8 cellular contexts compared by ENCODE assay signal in genomic region chr2:23941644-23942043, GRCh38. TPM values are rescaled to one million over a fixed set of nuclear protein-coding genes. Genes with fewer than 3 reads are reported as not detected.
A peak's percentile ranks its signal among the peaks of the same experiment; 100 is the strongest.
DNase-seq lines count a peak whose midpoint lies in the region; ATAC-seq and TF ChIP-seq lines count a peak whose summit lies in the region.

No MANE protein-coding gene starts in this region.

- TF ChIP-seq RAD21 in neural cell (conservative IDR thresholded peaks at IDR 0.05): no peak

- peak overlapping the region; percentile 61 for H3K4me2 ChIP-seq in neural cell (ENCODE audit: low read length)

- H3K27ac ChIP-seq in CD4-positive, CD25-positive, alpha-beta regulatory T cell (ENCODE audit: insufficient read depth, low read length, poor library complexity, severe bottlenecking): no peak overlapping the region
- H3K27ac ChIP-seq in dorsolateral prefrontal cortex (peak overlapping the region in 11 of 59 donors; percentile 39 to 93 (median 85)), neural cell (ENCODE audit: low read length) (no peak overlapping the region)

- TF ChIP-seq CTCF in NB4 (IDR thresholded peaks at IDR 0.05; ENCODE audit: low read depth, low read length): no peak
- TF ChIP-seq CTCF in dorsolateral prefrontal cortex (IDR thresholded peaks at IDR 0.05 in 54 of 56, conservative IDR thresholded peaks at IDR 0.05 in 2 of 56; ENCODE audit: low read depth in 1 of 56, partially characterized antibody in 56 of 56): no peak
- no peak for TF ChIP-seq CTCF in neural cell (IDR thresholded peaks at IDR 0.05; ENCODE audit: poor library complexity, severe bottlenecking)

- peaks cover 15% of the 10 kb centered on the region for H3K4me1 ChIP-seq in CD4-positive, CD25-positive, alpha-beta regulatory T cell (ENCODE audit: control insufficient read depth, insufficient read depth, low read length, poor library complexity, severe bottlenecking)

- peaks cover 4% of the 10 kb centered on the region for H3K27me3 Mint-ChIP-seq in CD4-positive, CD25-positive, alpha-beta regulatory T cell

- no peak for ATAC-seq in CD4-positive, CD25-positive, alpha-beta regulatory T cell (ENCODE audit: low read depth in 2 of 2)
- ATAC-seq in HG03196 (IDR thresholded peaks at IDR 0.05; ENCODE audit: unreplicated experiment): no peak

- peak overlapping the region in 3 of 4 donors; percentile 5 to 92 (median 44) for H3K4me3 Mint-ChIP-seq in CD4-positive, CD25-positive, alpha-beta regulatory T cell

- peaks cover 4% of the 10 kb centered on the region for H3K36me3 Mint-ChIP-seq in CD4-positive, CD25-positive, alpha-beta regulatory T cell

- no peaks in the 10 kb centered on the region for H3F3A ChIP-seq in neural cell (ENCODE audit: insufficient read depth, low read length, poor library complexity, severe bottlenecking)

- peak overlapping the region in 1 of 3 donors; percentile 28 for H3K27ac Mint-ChIP-seq in CD4-positive, CD25-positive, alpha-beta regulatory T cell

- peaks cover 10 to 40% (median 29%) of the 10 kb centered on the region in 4 donors for H3K4me1 Mint-ChIP-seq in CD4-positive, CD25-positive, alpha-beta regulatory T cell

- DNase-seq in CD4-positive, CD25-positive, alpha-beta regulatory T cell: no peak
- DNase-seq in NB4 (ENCODE audit: low read depth): no peak
- no peak for DNase-seq in dorsolateral prefrontal cortex
- no peak for DNase-seq in kidney glomerular epithelial cell (lab: John Stamatoyannopoulos, UW)
- no peak for DNase-seq in Kasumi-1 (lab: John Stamatoyannopoulos, UW)
- no peak for DNase-seq in SIG-M5 treated with dmso at 0.1 percent for 504 hours (lab: John Stamatoyannopoulos, UW; ENCODE audit: unreplicated experiment)

- no peaks in the 10 kb centered on the region for H4K20me1 ChIP-seq in neural cell (ENCODE audit: insufficient read depth)

- H3K79me2 ChIP-seq in neural cell (replicated peaks; ENCODE audit: insufficient read depth, low read length): peaks cover 37% of the 10 kb centered on the region

- H3K27me3 ChIP-seq in CD4-positive, CD25-positive, alpha-beta regulatory T cell (ENCODE audit: control insufficient read depth, insufficient read depth, low read length): no peaks in the 10 kb centered on the region
- H3K27me3 ChIP-seq in dorsolateral prefrontal cortex: no peaks in the 10 kb centered on the region
- H3K27me3 ChIP-seq in neural cell (ENCODE audit: insufficient read depth, low read depth, low read length): no peaks in the 10 kb centered on the region

- no peaks in the 10 kb centered on the region for H3K9me3 ChIP-seq in CD4-positive, CD25-positive, alpha-beta regulatory T cell (ENCODE audit: control insufficient read depth in 2 of 2, low read length in 2 of 2)
- H3K9me3 ChIP-seq in neural cell (ENCODE audit: low read length): no peaks in the 10 kb centered on the region

- H3K4me3 ChIP-seq in CD4-positive, CD25-positive, alpha-beta regulatory T cell (ENCODE audit: low read depth, low read length): peak overlapping the region; percentile 93
- H3K4me3 ChIP-seq in NB4 (ENCODE audit: low read depth, low read length) (peak overlapping the region; percentile 75), dorsolateral prefrontal cortex (peak overlapping the region in 53 of 59 donors; percentile 64 to 99 (median 87)), neural cell (ENCODE audit: low read length) (peak overlapping the region; percentile 73)

- peaks cover 0 to 2% (median 0%) of the 10 kb centered on the region in 7 donors for H3K9me3 Mint-ChIP-seq in CD4-positive, CD25-positive, alpha-beta regulatory T cell

- no peaks in the 10 kb centered on the region for H3K36me3 ChIP-seq in CD4-positive, CD25-positive, alpha-beta regulatory T cell (ENCODE audit: control insufficient read depth, insufficient read depth, low read length)
- no peaks in the 10 kb centered on the region for H3K36me3 ChIP-seq in neural cell (ENCODE audit: insufficient read depth, low read length)

- intact Hi-C loops in dorsolateral prefrontal cortex (cut with DNase I): loop anchor here (5.0 kb wide), 2 partner anchors 106 to 136 kb away; partner anchors contain the start of genes FKBP1B (in 1 of the 2), SF3B6 (in 1 of the 2) and WDCP (in 1 of the 2)

- no peaks in the 10 kb centered on the region for H3K9me2 ChIP-seq in neural cell (ENCODE audit: insufficient read depth, low read length)

- TF ChIP-seq EP300 in neural cell (conservative IDR thresholded peaks at IDR 0.05; ENCODE audit: poor library complexity, severe bottlenecking): no peak

- no peak for TF ChIP-seq POLR2A in NB4 (IDR thresholded peaks at IDR 0.05; ENCODE audit: extremely low read depth, insufficient read length)

- H3K9ac ChIP-seq in neural cell (ENCODE audit: low read length): no peak overlapping the region

- H2AFZ ChIP-seq in neural cell (ENCODE audit: low read depth, low read length): no peak overlapping the region

TF ChIP-seq in neural cell, 6 proteins besides CTCF, POLR2A, EP300 and RAD21:
- TF ChIP-seq MXI1 (conservative IDR thresholded peaks at IDR 0.05; ENCODE audit: poor library complexity, severe bottlenecking) (no peak), EZH2 (IDR thresholded peaks at IDR 0.05; ENCODE audit: borderline replicate concordance, insufficient read depth, low read length, poor library complexity, severe bottlenecking) (no peak), POLR2AphosphoS5 (IDR thresholded peaks at IDR 0.05) (no peak), REST (IDR thresholded peaks at IDR 0.05; ENCODE audit: borderline replicate concordance) (no peak), TAF1 (IDR thresholded peaks at IDR 0.05; ENCODE audit: low read depth) (no peak), SMC3 (conservative IDR thresholded peaks at IDR 0.05; ENCODE audit: poor library complexity) (no peak)
TF ChIP-seq in neural cell: peak in this region for 0.

RNA-seq across cellular contexts. Expression of gene UBXN2A, which starts 1.4 kb away (rescaled TPM):
- total RNA-seq in CD4-positive, CD25-positive, alpha-beta regulatory T cell: 15.0 TPM
- polyA plus RNA-seq in CD4-positive, CD25-positive, alpha-beta regulatory T cell: 1 to 10 TPM; 7.7 to 9.8 (median 8.6) TPM
- 10 to 100 TPM; 14.4 to 32.7 (median 20.0) TPM for total RNA-seq in dorsolateral prefrontal cortex
- polyA plus RNA-seq in neural cell: 11.0 and 15.0 TPM in 2 replicates
- polyA minus RNA-seq in neural cell: 37.3 and 45.6 TPM in 2 replicates

RNA-seq across cellular contexts. Expression of gene ATAD2B, which starts 14.7 kb away (rescaled TPM):
- total RNA-seq in CD4-positive, CD25-positive, alpha-beta regulatory T cell: 53.2 TPM
- polyA plus RNA-seq in CD4-positive, CD25-positive, alpha-beta regulatory T cell: 1 to 10 TPM; 4.0 to 8.3 (median 7.0) TPM
- total RNA-seq in dorsolateral prefrontal cortex: 10 to 100 TPM; 15.1 to 34.2 (median 24.3) TPM
- 37.6 and 42.0 TPM in 2 replicates for polyA plus RNA-seq in neural cell
- 99.6 and 113 TPM in 2 replicates for polyA minus RNA-seq in neural cell
